Comparison of ENCODE assay signal across 14 cellular contexts in the genomic region with DNA sequence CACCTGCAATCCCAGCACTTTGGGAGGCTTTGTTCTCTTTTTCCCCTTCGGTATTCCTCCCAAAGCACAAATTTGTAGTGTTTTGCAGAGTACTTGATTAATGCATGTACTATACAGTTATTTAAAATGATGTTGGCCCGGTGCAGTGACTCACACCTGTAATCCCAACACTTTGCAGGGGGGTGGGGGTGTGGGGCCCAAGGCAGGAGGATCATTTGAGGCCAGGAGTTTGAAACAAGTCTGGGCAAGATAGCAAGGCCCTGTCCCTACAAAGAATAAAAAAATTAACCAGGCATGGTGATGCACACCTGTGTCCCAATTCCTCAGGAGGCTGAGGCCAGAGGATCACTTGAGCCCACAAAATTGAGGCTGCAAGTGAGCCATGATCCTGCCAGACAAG. TPM values are rescaled to one million over a fixed set of nuclear protein-coding genes. Genes with fewer than 3 reads are reported as not detected.
DNase-seq lines count a peak whose midpoint lies in the region; ATAC-seq, FAIRE-seq and TF ChIP-seq lines count a peak whose summit lies in the region.
"Had no signal": no experiment of that assay in that cellular context is flagged by ENCODE, and none has a peak within 500 bp of the region (broad histone marks: within the 10 kb centered on the region; RNA-seq: fewer than 3 reads in every experiment).

No MANE protein-coding gene starts in this region.

- WGBS in right lobe of liver (ENCODE audit: insufficient coverage, low coverage, low lambda C conversion rate, missing lambda C conversion rate), result 73% methylated on average over 2 of the region's 2 CpGs

- H3K4me3 ChIP-seq in bronchial epithelial cell (ENCODE audit: low read depth, low read length), result no peak overlapping the region
- H3K4me3 ChIP-seq in keratinocyte (ENCODE audit: control insufficient read depth in 2 of 3, extremely low read depth in 1 of 3, insufficient read depth in 2 of 3, low read depth in 1 of 3, low read length in 3 of 3), result no peak overlapping the region
- no peak overlapping the region for H3K4me3 ChIP-seq in right lobe of liver
- H3K4me3 ChIP-seq: GM23338 had no signal

- H2AFZ ChIP-seq in keratinocyte (ENCODE audit: control insufficient read depth, low read length), result no peak overlapping the region
- H2AFZ ChIP-seq: GM23338 had no signal

- CTCF ChIA-PET in RWPE1 (lab: Yijun Ruan, JAX), result no interaction called here

- H4K20me1 ChIP-seq in keratinocyte (ENCODE audit: control insufficient read depth, extremely low read depth, insufficient read depth, low read length), result no peaks in the 10 kb centered on the region

- intact Hi-C loops in right lobe of liver (cut with DNase I), result no loop called here

- H3K27ac ChIP-seq in RWPE1, result peak overlapping the region; percentile 16; the same call in 1 of the 2 replicates
- no peak overlapping the region for H3K27ac ChIP-seq in keratinocyte (ENCODE audit: control insufficient read depth, insufficient read depth, low read length)
- H3K27ac ChIP-seq in right lobe of liver, result no peak overlapping the region

- POLR2A ChIA-PET in RWPE1 (lab: Yijun Ruan, JAX; ENCODE audit: low non-redundant PET), result no interaction called here

- FAIRE-seq in bronchial epithelial cell (lab: Jason Lieb, UNC) (no peak), keratinocyte (lab: Jason Lieb, UNC) (no peak), urothelium cell line (lab: Jason Lieb, UNC) (peak; percentile 50)

- ATAC-seq in right lobe of liver (no peak), GM18519 (IDR thresholded peaks at IDR 0.05; ENCODE audit: low FRiP score, unreplicated experiment) (no peak)
- ATAC-seq: GM23338 had no signal

- no peaks in the 10 kb centered on the region for H3K9me1 ChIP-seq in keratinocyte (ENCODE audit: control insufficient read depth, extremely low read depth, insufficient read depth, low read length)

- H3K4me2 ChIP-seq in keratinocyte (ENCODE audit: control insufficient read depth, extremely low read depth, insufficient read depth, low read depth, low read length), result no peak overlapping the region
- H3K4me2 ChIP-seq: GM23338 had no signal

- dilution Hi-C loops in keratinocyte (cut with MboI; ENCODE audit: extremely low pct_ligation_motif_present, low sequenced_read_pairs), result no loop called here

- H3K79me2 ChIP-seq in keratinocyte (ENCODE audit: control insufficient read depth, insufficient read depth, low read length), result no peaks in the 10 kb centered on the region

- TF ChIP-seq CTCF in RWPE1 (conservative IDR thresholded peaks at IDR 0.05; ENCODE audit: low read depth), result no peak
- no peak for TF ChIP-seq CTCF in bronchial epithelial cell (IDR thresholded peaks at IDR 0.05; ENCODE audit: insufficient read depth, low read length, severe bottlenecking)
- TF ChIP-seq CTCF in keratinocyte (optimal IDR thresholded peaks at IDR 0.05 in 1 of 3, IDR thresholded peaks at IDR 0.05 in 1 of 3, conservative IDR thresholded peaks at IDR 0.05 in 1 of 3; ENCODE audit: extremely low read depth in 1 of 3, insufficient read depth in 2 of 3, low read length in 3 of 3), result no peak
- TF ChIP-seq CTCF in right lobe of liver (IDR thresholded peaks at IDR 0.05), result no peak

- H3K36me3 ChIP-seq in bronchial epithelial cell (ENCODE audit: control insufficient read depth, insufficient read depth, low read length) (no peaks in the 10 kb centered on the region), keratinocyte (ENCODE audit: control insufficient read depth in 2 of 2, extremely low read depth in 1 of 2, insufficient read depth in 2 of 2, low read length in 2 of 2) (no peaks in the 10 kb centered on the region), right lobe of liver (no peaks in the 10 kb centered on the region)

- DNase-seq in RWPE1 (ENCODE audit: low spot score), result peak; percentile 61
- peak; percentile 89 for DNase-seq in bronchial epithelial cell (ENCODE audit: low read depth)
- peak; percentile 56 for DNase-seq in keratinocyte (ENCODE audit: low read depth, low spot score)
- DNase-seq in urothelium cell line (ENCODE audit: low spot score), result no peak
- no peak for DNase-seq in right lobe of liver
- DNase-seq in iPS-NIHi11 (ENCODE audit: low spot score), result no peak
- DNase-seq: ACHN; C1 segment of cervical spinal cord; Calu3; CD4-positive, alpha-beta T cell; DMS 273 treated with DMSO at 0.1 percent for 48 hours; H7 had no signal

- no peak overlapping the region for H3K9ac ChIP-seq in keratinocyte (ENCODE audit: control insufficient read depth, extremely low read depth, insufficient read depth, low read length)

- H3K9me3 ChIP-seq in keratinocyte (ENCODE audit: control insufficient read depth, low read depth, low read length) (peaks cover 2% of the 10 kb centered on the region), right lobe of liver (no peaks in the 10 kb centered on the region)

- H3K27me3 ChIP-seq in bronchial epithelial cell (ENCODE audit: control insufficient read depth, insufficient read depth, low read length), result no peaks in the 10 kb centered on the region
- H3K27me3 ChIP-seq in keratinocyte (ENCODE audit: control insufficient read depth, extremely low read depth, insufficient read depth, low read length), result no peaks in the 10 kb centered on the region
- H3K27me3 ChIP-seq in right lobe of liver, result no peaks in the 10 kb centered on the region

- peaks cover 2% of the 10 kb centered on the region for H3K4me1 ChIP-seq in keratinocyte (ENCODE audit: control insufficient read depth, extremely low read depth, insufficient read depth, low read length)
- no peaks in the 10 kb centered on the region for H3K4me1 ChIP-seq in right lobe of liver

- TF ChIP-seq POLR2A in right lobe of liver (IDR thresholded peaks at IDR 0.05), result no peak

RNA-seq across cellular contexts. Expression of gene FOXK1, which starts 26.8 kb away (rescaled TPM):
- total RNA-seq in bronchial epithelial cell, result 13.7 and 17.6 TPM in 2 replicates
- 4.0 to 9.6 TPM (median 4.4 TPM) in 3 replicates for polyA plus RNA-seq in keratinocyte
- polyA plus RNA-seq in keratinocyte (2011; ENCODE audit: low read depth), result 2.9 TPM
- 3.9 and 5.8 TPM in 2 replicates for polyA plus RNA-seq in keratinocyte (2011; cell fraction: cytosol; rRNA removed)
- polyA plus RNA-seq in keratinocyte (2011; cell fraction: nucleus; rRNA removed), result 24.7 and 28.6 TPM in 2 replicates
- polyA plus RNA-seq in keratinocyte (2012; ENCODE audit: low replicate concordance), result 8.4 and 13.3 TPM in 2 replicates
- polyA minus RNA-seq in keratinocyte, result 11.9 to 34.8 TPM (median 13.2 TPM) in 3 replicates
- polyA minus RNA-seq in keratinocyte (2011; cell fraction: cytosol; rRNA and poly(A)+ RNA removed), result 25.7 TPM
- 33.9 and 37.3 TPM in 2 replicates for polyA minus RNA-seq in keratinocyte (2011; cell fraction: nucleus; rRNA and poly(A)+ RNA removed)
- total RNA-seq in right lobe of liver, result 1 to 10 TPM; 3.8 to 8.4 (median 6.9) TPM

Comparison
In these comparisons a context has a peak if more than half of its experiments do, and no peak if none do; other contexts are left out.
1. DNase-seq: peak in RWPE1 (single experiment), bronchial epithelial cell (single experiment) and keratinocyte (single experiment); none in urothelium cell line (single experiment), right lobe of liver (0 of 3) and iPS-NIHi11 (single experiment).